ENCODE assay signal across 12 cellular contexts in genomic region chr1:180927841-180928240, GRCh38. TPM values are rescaled to one million over a fixed set of nuclear protein-coding genes. Genes with fewer than 3 reads are reported as not detected.
A peak's percentile ranks its signal among the peaks of the same experiment; 100 is the strongest.
DNase-seq lines count a peak whose midpoint lies in the region; ATAC-seq lines count a peak whose summit lies in the region.
"Had no signal": no experiment of that assay in that cellular context is flagged by ENCODE, and none has a peak within 500 bp of the region (broad histone marks: within the 10 kb centered on the region; RNA-seq: fewer than 3 reads in every experiment).

No MANE protein-coding gene starts in this region.

- H3K36me3 ChIP-seq in H7 (replicated peaks; ENCODE audit: control insufficient read depth, insufficient read depth, low read length) = no peaks in the 10 kb centered on the region; the same call in 1 of the 2 replicates

- intact Hi-C loops in head of caudate nucleus (cut with DNase I) = no loop called here

- H3K27me3 ChIP-seq in H7 (ENCODE audit: control insufficient read depth, insufficient read depth, low read length) = no peaks in the 10 kb centered on the region; the same call in 1 of the 2 replicates

- no peak overlapping the region for H3K4me3 ChIP-seq in H7 (ENCODE audit: insufficient read depth, low read depth, low read length)
- H3K4me3 ChIP-seq: thoracic aorta had no signal

- peak; percentile 78 for DNase-seq in H7
- peak; percentile 96 to 97 for DNase-seq in NCI-H524 (lab: John Stamatoyannopoulos, UW)
- DNase-seq in head of caudate nucleus = peak in 33 of 42 donors; percentile 24 to 78 (median 54)
- peak; percentile 69 for DNase-seq in retina
- DNase-seq in mesenteric fat pad (ENCODE audit: low spot score) = no peak
- no peak for DNase-seq in H4 (ENCODE audit: low spot score)
- DNase-seq: dermis blood vessel endothelial cell; naive B cell; stimulated activated CD4-positive, alpha-beta T cell treated with anti-CD3 and anti-CD28 coated beads, Interleukin-2, amount 100 ng/mL, for 48 hours had no signal

- ATAC-seq in GM21528 (IDR thresholded peaks at IDR 0.05; ENCODE audit: low FRiP score, unreplicated experiment) (no peak), HG03354 (IDR thresholded peaks at IDR 0.05; ENCODE audit: poor library complexity, severe bottlenecking, unreplicated experiment) (no peak)

RNA-seq across cellular contexts. Expression of gene KIAA1614, which starts 15.1 kb away (rescaled TPM):
- 1.1 and 3.4 TPM in 2 replicates for total RNA-seq in H7 (2014; rRNA removed; shearing (Covaris generic))
- total RNA-seq in mesenteric fat pad = 3.1 TPM
- not detected in 2 replicates for total RNA-seq in H4 (2014; rRNA removed; shearing (Covaris generic))

Comparison
In these comparisons a context has a peak if more than half of its experiments do, and no peak if none do; other contexts are left out.
1. DNase-seq: peak in H7 (single experiment), NCI-H524 (2 of 2), head of caudate nucleus (33 of 42) and retina (single experiment); none in mesenteric fat pad (single experiment) and H4 (single experiment).